12 cellular contexts compared by ENCODE assay signal in genomic region chr3:113552851-113553250, GRCh38. TPM values are rescaled to one million over a fixed set of nuclear protein-coding genes. Genes with fewer than 3 reads are reported as not detected.
DNase-seq lines count a peak whose midpoint lies in the region; ATAC-seq and TF ChIP-seq lines count a peak whose summit lies in the region.
"Had no signal": no experiment of that assay in that cellular context is flagged by ENCODE, and none has a peak within 500 bp of the region (broad histone marks: within the 10 kb centered on the region; RNA-seq: fewer than 3 reads in every experiment).

No MANE protein-coding gene starts in this region.

- no peak overlapping the region for H3K4ac ChIP-seq in H9 (ENCODE audit: low read depth, low read length)

- H3K9ac ChIP-seq in H9 (ENCODE audit: extremely low read depth, insufficient read length, low read length), result no peak overlapping the region
- H3K9ac ChIP-seq: BLaER1 treated with 17β-estradiol and CSF1 and Interleukin-3, amounts not matched to agents 10 nM and 100 nM had no signal

- no peak overlapping the region for H2AK5ac ChIP-seq in H9 (ENCODE audit: insufficient read length, low read length)

- H4K20me1 ChIP-seq in H9 (ENCODE audit: control insufficient read depth, insufficient read depth, insufficient read length) (no peaks in the 10 kb centered on the region), osteoblast (ENCODE audit: insufficient read depth, low read length) (no peaks in the 10 kb centered on the region)
- H4K20me1 ChIP-seq: BLaER1 treated with 17β-estradiol and CSF1 and Interleukin-3, amounts not matched to agents 10 nM and 100 nM had no signal

- CTCF ChIA-PET in naive thymus-derived CD4-positive, alpha-beta T cell (lab: Charles Lee), result interaction anchor here (1.2 to 9.3 kb wide), 5 partner anchors 19 to 194 kb away, joined by 3 to 133 read pairs (median 9); partner anchors contain the start of gene SPICE1

- no peaks in the 10 kb centered on the region for H3K79me2 ChIP-seq in H9 (ENCODE audit: insufficient read depth, low read length)
- no peaks in the 10 kb centered on the region for H3K79me2 ChIP-seq in osteoblast (ENCODE audit: insufficient read depth, low read length)

- no peak overlapping the region for H2BK20ac ChIP-seq in H9 (ENCODE audit: low read depth, low read length, poor library complexity, severe bottlenecking)

- peaks cover 0 to 4% (median 0%) of the 10 kb centered on the region in 3 experiments for H3K36me3 ChIP-seq in naive thymus-derived CD4-positive, alpha-beta T cell (ENCODE audit: control insufficient read depth in 2 of 3, insufficient read depth in 3 of 3, low read length in 3 of 3)
- H3K36me3 ChIP-seq in osteoblast (ENCODE audit: insufficient read depth, low read length), result no peaks in the 10 kb centered on the region
- H3K36me3 ChIP-seq: BLaER1 treated with 17β-estradiol and CSF1 and Interleukin-3, amounts not matched to agents 10 nM and 100 nM had no signal

- no peak overlapping the region for H2BK5ac ChIP-seq in H9 (ENCODE audit: insufficient read length, low read length)

- H3K27ac Mint-ChIP-seq in H9, result no peak overlapping the region; a peak in 1 of 7 replicates
- peak overlapping the region in 6 of 9 donors; percentile 0 to 79 (median 28) for H3K27ac Mint-ChIP-seq in naive thymus-derived CD4-positive, alpha-beta T cell
- H3K27ac Mint-ChIP-seq: T-helper 1 cell treated with Interleukin-12 subunit alpha and Interleukin-12 subunit beta and Interleukin-4 antibody, amounts not matched to agents 30 μg/mL and 1 μg/mL, for 36 hours had no signal

- H3K4me2 ChIP-seq in H9 (ENCODE audit: insufficient read depth, insufficient read length, low read length) (no peak overlapping the region), osteoblast (ENCODE audit: insufficient read depth, low read length) (no peak overlapping the region)
- H3K4me2 ChIP-seq: BLaER1 treated with 17β-estradiol and CSF1 and Interleukin-3, amounts not matched to agents 10 nM and 100 nM had no signal

- H2AFZ ChIP-seq in H9 (ENCODE audit: low read length), result no peak overlapping the region
- H2AFZ ChIP-seq in osteoblast (ENCODE audit: low read length), result no peak overlapping the region

- peak; percentile 33; the same call in 2 of the 3 replicates for TF ChIP-seq CTCF in H9 (conservative IDR thresholded peaks at IDR 0.05)
- no peak for TF ChIP-seq CTCF in osteoblast (IDR thresholded peaks at IDR 0.05; ENCODE audit: extremely low read depth, low read depth, low read length)

- ATAC-seq in activated T-cell treated with anti-CD3 and anti-CD28 coated beads, Interleukin-2, amount 50 U/mL, for 4 hours, result no peak
- ATAC-seq in naive thymus-derived CD4-positive, alpha-beta T cell, result peak; percentile 81
- ATAC-seq in GM21367 (IDR thresholded peaks at IDR 0.05; ENCODE audit: unreplicated experiment), result no peak

- no peak overlapping the region for H3T11ph ChIP-seq in H9 (ENCODE audit: low read length)

- no peak overlapping the region for H2BK15ac ChIP-seq in H9 (ENCODE audit: low read depth, low read length)

- no peak overlapping the region for H2BK12ac ChIP-seq in H9 (ENCODE audit: insufficient read length, low read depth, low read length)

- no peak overlapping the region for H3K23ac ChIP-seq in H9 (ENCODE audit: insufficient read length, low read depth, low read length)

- H3K27ac ChIP-seq in H9 (ENCODE audit: insufficient read length, low read depth, low read length) (no peak overlapping the region), osteoblast (ENCODE audit: low read depth, low read length) (no peak overlapping the region)
- H3K27ac ChIP-seq in naive thymus-derived CD4-positive, alpha-beta T cell (ENCODE audit: low read depth, low read length), result no peak overlapping the region
- H3K27ac ChIP-seq: BLaER1 treated with 17β-estradiol and CSF1 and Interleukin-3, amounts not matched to agents 10 nM and 100 nM had no signal

- H3K36me3 Mint-ChIP-seq in activated T-cell treated with anti-CD3 and anti-CD28 coated beads, Interleukin-2, amount 50 U/mL, for 4 hours (ENCODE audit: insufficient read depth), result peaks cover 15% of the 10 kb centered on the region
- H3K36me3 Mint-ChIP-seq in H9 (ENCODE audit: insufficient read depth in 1 of 3, low read depth in 3 of 3), result no peaks in the 10 kb centered on the region
- peaks cover 4 to 33% (median 16%) of the 10 kb centered on the region in 5 donors for H3K36me3 Mint-ChIP-seq in naive thymus-derived CD4-positive, alpha-beta T cell

- H3K27me3 Mint-ChIP-seq in activated T-cell treated with anti-CD3 and anti-CD28 coated beads, Interleukin-2, amount 50 U/mL, for 4 hours (ENCODE audit: low read depth), result no peaks in the 10 kb centered on the region
- H3K27me3 Mint-ChIP-seq in H9 (ENCODE audit: low read depth), result no peaks in the 10 kb centered on the region
- no peaks in the 10 kb centered on the region for H3K27me3 Mint-ChIP-seq in naive thymus-derived CD4-positive, alpha-beta T cell

- H3K4me3 Mint-ChIP-seq in activated T-cell treated with anti-CD3 and anti-CD28 coated beads, Interleukin-2, amount 50 U/mL, for 4 hours, result no peak overlapping the region
- no peak overlapping the region for H3K4me3 Mint-ChIP-seq in H9
- H3K4me3 Mint-ChIP-seq in naive thymus-derived CD4-positive, alpha-beta T cell, result no peak overlapping the region
- H3K4me3 Mint-ChIP-seq: T-helper 1 cell treated with Interleukin-12 subunit alpha and Interleukin-12 subunit beta and Interleukin-4 antibody, amounts not matched to agents 30 μg/mL and 1 μg/mL, for 36 hours had no signal

- H3K14ac ChIP-seq in H9 (ENCODE audit: insufficient read depth, low read length), result no peak overlapping the region

- H3K4me1 ChIP-seq in H9 (ENCODE audit: insufficient read depth, low read length) (no peaks in the 10 kb centered on the region), osteoblast (ENCODE audit: insufficient read depth, low read length) (no peaks in the 10 kb centered on the region)
- H3K4me1 ChIP-seq in naive thymus-derived CD4-positive, alpha-beta T cell (ENCODE audit: control insufficient read depth in 2 of 2, insufficient read depth in 2 of 2, low read length in 2 of 2), result no peaks in the 10 kb centered on the region
- H3K4me1 ChIP-seq: BLaER1 treated with 17β-estradiol and CSF1 and Interleukin-3, amounts not matched to agents 10 nM and 100 nM had no signal

- H3K23me2 ChIP-seq in H9 (ENCODE audit: insufficient read length, low read depth, low read length, poor library complexity, severe bottlenecking), result no peaks in the 10 kb centered on the region

- DNase-seq in activated T-cell treated with anti-CD3 and anti-CD28 coated beads, Interleukin-2, amount 50 U/mL, for 4 hours, result peak; percentile 12
- no peak for DNase-seq in activated T-cell treated with anti-CD3 and anti-CD28 coated beads, Interleukin-2, amount 50 U/mL, for 1 hour
- DNase-seq in H9 (no peak), T-helper 1 cell (peak in 3 of 5 donors; percentile 12 to 21 (median 14)), osteoblast (ENCODE audit: insufficient read length, low spot score, missing footprints) (no peak), cerebellar nuclear complex (lab: John Stamatoyannopoulos, UW) (no peak)
- peak in 7 of 9 donors; percentile 31 to 58 (median 47) for DNase-seq in naive thymus-derived CD4-positive, alpha-beta T cell
- DNase-seq: NCI-H2029 treated with DMSO at 0.1 percent for 48 hours had no signal

- POLR2A ChIA-PET in naive thymus-derived CD4-positive, alpha-beta T cell (lab: Charles Lee), result interaction anchor here (1.1 to 1.7 kb wide), 3 partner anchors 15 to 59 kb away, joined by 3 to 6 read pairs (median 4); no protein-coding TSS in a partner anchor

- H3K4me1 Mint-ChIP-seq in activated T-cell treated with anti-CD3 and anti-CD28 coated beads, Interleukin-2, amount 50 U/mL, for 4 hours (ENCODE audit: low read depth), result peaks cover 52% of the 10 kb centered on the region
- peaks cover 0 to 2% of the 10 kb centered on the region in 2 experiments; a peak in 1 of 4 replicates for H3K4me1 Mint-ChIP-seq in H9
- H3K4me1 Mint-ChIP-seq in naive thymus-derived CD4-positive, alpha-beta T cell, result peaks cover 9 to 80% (median 62%) of the 10 kb centered on the region in 7 donors

- no CpG with 5 or more reads among the region's 3 CpGs for WGBS in H9 (ENCODE audit: extremely low coverage, insufficient read length, low lambda C conversion rate)

- H3K9me3 ChIP-seq in H9 (ENCODE audit: control insufficient read depth, low read depth, low read length), result no peaks in the 10 kb centered on the region
- no peaks in the 10 kb centered on the region for H3K9me3 ChIP-seq in naive thymus-derived CD4-positive, alpha-beta T cell (ENCODE audit: control insufficient read depth in 2 of 3, low read length in 3 of 3)
- H3K9me3 ChIP-seq in osteoblast (ENCODE audit: low read depth, low read length), result no peaks in the 10 kb centered on the region

- no peak overlapping the region for H3K4me3 ChIP-seq in naive thymus-derived CD4-positive, alpha-beta T cell (ENCODE audit: low read length)
- H3K4me3 ChIP-seq in osteoblast (ENCODE audit: insufficient read depth, low read length), result no peak overlapping the region
- H3K4me3 ChIP-seq: BLaER1 treated with 17β-estradiol and CSF1 and Interleukin-3, amounts not matched to agents 10 nM and 100 nM; lung had no signal

- no peaks in the 10 kb centered on the region for H3K9me3 Mint-ChIP-seq in activated T-cell treated with anti-CD3 and anti-CD28 coated beads, Interleukin-2, amount 50 U/mL, for 4 hours
- H3K9me3 Mint-ChIP-seq in H9, result no peaks in the 10 kb centered on the region
- H3K9me3 Mint-ChIP-seq in naive thymus-derived CD4-positive, alpha-beta T cell, result peaks cover 0 to 2% (median 0%) of the 10 kb centered on the region in 11 donors
- H3K9me3 Mint-ChIP-seq: T-helper 1 cell treated with Interleukin-12 subunit alpha and Interleukin-12 subunit beta and Interleukin-4 antibody, amounts not matched to agents 30 μg/mL and 1 μg/mL, for 36 hours had no signal

- H3K56ac ChIP-seq in H9 (ENCODE audit: insufficient read length, low read depth, low read length), result no peak overlapping the region

- H3K18ac ChIP-seq in H9 (ENCODE audit: insufficient read length, low read depth, low read length), result no peak overlapping the region

- no peak overlapping the region for H4K91ac ChIP-seq in H9 (ENCODE audit: insufficient read length, low read depth, low read length)

- no peak overlapping the region for H4K5ac ChIP-seq in H9 (ENCODE audit: insufficient read length, low read depth, low read length)

- H3K27me3 ChIP-seq in H9 (ENCODE audit: insufficient read depth, low read length), result no peaks in the 10 kb centered on the region
- H3K27me3 ChIP-seq in naive thymus-derived CD4-positive, alpha-beta T cell (ENCODE audit: control insufficient read depth in 2 of 2, insufficient read depth in 2 of 2, low read length in 2 of 2), result no peaks in the 10 kb centered on the region
- peaks cover 6% of the 10 kb centered on the region for H3K27me3 ChIP-seq in osteoblast (ENCODE audit: insufficient read depth, low read length)
- H3K27me3 ChIP-seq: BLaER1 treated with 17β-estradiol and CSF1 and Interleukin-3, amounts not matched to agents 10 nM and 100 nM had no signal

- no peak overlapping the region for H4K8ac ChIP-seq in H9 (replicated peaks; ENCODE audit: insufficient read length, low read depth, low read length)

- H2BK120ac ChIP-seq in H9 (ENCODE audit: low read depth, low read length, poor library complexity, severe bottlenecking), result no peak overlapping the region

- no peaks in the 10 kb centered on the region for H3K79me1 ChIP-seq in H9 (ENCODE audit: insufficient read depth, low read depth, low read length, poor library complexity, severe bottlenecking)

- intact Hi-C loops in naive thymus-derived CD4-positive, alpha-beta T cell (cut with micrococcal nuclease), result loop anchor here (1.0 kb wide), 3 partner anchors 21 to 502 kb away; partner anchors contain the start of gene SIDT1 (in 1 of the 2)

RNA-seq across cellular contexts. Expression of gene SIDT1, which starts 20.5 kb away (rescaled TPM):
- 1 to 10 TPM; 4.8 to 7.0 (median 6.0) TPM for total RNA-seq in activated T-cell treated with anti-CD3 and anti-CD28 coated beads, Interleukin-2, amount 50 U/mL, for 4 hours
- total RNA-seq in H9 (2021) (not detected in 2 replicates), osteoblast (under 0.01 TPM in 2 replicates)
- total RNA-seq in naive thymus-derived CD4-positive, alpha-beta T cell, result 10 to 100 TPM; 32.1 to 65.7 (median 60.7) TPM
- polyA plus RNA-seq in naive thymus-derived CD4-positive, alpha-beta T cell, result 10 to 100 TPM; 19.9 to 33.3 TPM

RNA-seq across cellular contexts. Expression of gene SPICE1, which starts 37.9 kb away (rescaled TPM):
- total RNA-seq in activated T-cell treated with anti-CD3 and anti-CD28 coated beads, Interleukin-2, amount 50 U/mL, for 4 hours, result 10 to 100 TPM; 12.8 to 16.7 (median 14.2) TPM
- 14.6 and 15.3 TPM in 2 replicates for total RNA-seq in H9 (2021)
- 10 to 100 TPM; 16.7 to 44.3 (median 21.7) TPM for total RNA-seq in naive thymus-derived CD4-positive, alpha-beta T cell
- polyA plus RNA-seq in naive thymus-derived CD4-positive, alpha-beta T cell, result 1 to 10 TPM; 5.1 to 6.0 TPM
- total RNA-seq in osteoblast, result 18.0 and 18.8 TPM in 2 replicates

Comparison
In these comparisons a context has a peak if more than half of its experiments do, and no peak if none do; other contexts are left out.
1. DNase-seq: peak in activated T-cell treated with anti-CD3 and anti-CD28 coated beads, Interleukin-2, amount 50 U/mL, for 4 hours (single experiment), T-helper 1 cell (3 of 5) and naive thymus-derived CD4-positive, alpha-beta T cell (7 of 9); none in activated T-cell treated with anti-CD3 and anti-CD28 coated beads, Interleukin-2, amount 50 U/mL, for 1 hour (single experiment), H9 (single experiment), osteoblast (single experiment) and cerebellar nuclear complex (0 of 2).
2. H3K27ac Mint-ChIP-seq: peak in naive thymus-derived CD4-positive, alpha-beta T cell (6 of 9); none in H9 (0 of 3).
3. RNA of gene SIDT1, which starts 20.5 kb away (total RNA-seq): 32.1 to 65.7 TPM in naive thymus-derived CD4-positive, alpha-beta T cell; 4.8 to 7.0 TPM in activated T-cell treated with anti-CD3 and anti-CD28 coated beads, Interleukin-2, amount 50 U/mL, for 4 hours, not detected in H9 and under 0.01 TPM in osteoblast; every median in the first group is over 4 times any median in the second.